In the genomic region with DNA sequence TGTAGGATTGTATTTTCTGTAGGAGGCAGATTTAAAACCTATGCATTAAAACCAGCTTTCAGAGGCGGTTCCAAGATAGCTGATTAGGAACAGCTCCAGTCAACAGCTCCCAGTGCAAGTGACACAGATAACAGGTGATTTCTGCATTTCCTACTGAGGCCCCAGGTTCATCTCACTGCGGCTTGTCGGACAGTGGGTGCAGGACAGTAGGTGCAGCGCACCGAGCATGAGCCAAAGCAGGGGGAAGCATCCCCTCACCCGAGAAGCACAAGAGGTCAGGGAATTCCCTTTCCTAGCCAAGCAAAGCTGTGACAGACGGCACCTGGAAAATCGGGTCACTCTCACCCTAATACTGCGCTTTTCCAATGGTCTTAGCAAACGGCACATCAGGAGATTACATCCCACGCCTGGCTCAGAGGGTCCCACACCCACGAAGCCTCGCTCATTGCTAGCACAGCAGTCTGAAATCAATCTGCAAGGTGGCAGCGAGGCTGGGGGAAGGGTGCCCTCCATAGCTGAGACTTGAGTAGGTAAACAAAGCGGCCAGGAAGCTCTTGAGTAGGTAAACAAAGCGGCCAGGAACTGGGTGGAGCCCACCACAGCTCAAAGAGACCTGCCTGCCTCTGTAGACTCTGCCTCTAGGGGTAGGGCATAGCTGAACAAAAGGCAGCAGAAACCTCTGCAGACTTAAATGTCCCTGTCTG, we compare ENCODE assay signal across 11 cellular contexts. TPM values are rescaled to one million over a fixed set of nuclear protein-coding genes. Genes with fewer than 3 reads are reported as not detected.
DNase-seq lines count a peak whose midpoint lies in the region; ATAC-seq and TF ChIP-seq lines count a peak whose summit lies in the region.
"Not testable (repeated sequence)": the region's sequence is repeated elsewhere in the genome, so short reads cannot be mapped to it uniquely, and the experiment has no call there.
"Had no signal": no experiment of that assay in that cellular context is flagged by ENCODE, and none has a peak within 500 bp of the region (broad histone marks: within the 10 kb centered on the region; RNA-seq: fewer than 3 reads in every experiment).

No MANE protein-coding gene starts in this region.

- TF ChIP-seq POLR2A in stomach (IDR thresholded peaks at IDR 0.05) = not testable (repeated sequence)

- H3K23ac ChIP-seq in mesendoderm (ENCODE audit: low read length) = not testable (repeated sequence)

- not testable (repeated sequence) for H3K79me1 ChIP-seq in mesendoderm (ENCODE audit: low read length)

- not testable (repeated sequence) for H3K36me3 ChIP-seq in iPS-18a (ENCODE audit: control insufficient read depth, low read depth, low read length); mesendoderm (ENCODE audit: control insufficient read depth, insufficient read depth, low read length); stomach

- H2BK5ac ChIP-seq in mesendoderm (ENCODE audit: low read length) = not testable (repeated sequence)

- not testable (repeated sequence) for H3K79me2 ChIP-seq in mesendoderm (ENCODE audit: control insufficient read depth, insufficient read depth, low read length)

- TF ChIP-seq EP300 in stomach (IDR thresholded peaks at IDR 0.05) = not testable (repeated sequence)

- H2AK5ac ChIP-seq in mesendoderm (ENCODE audit: low read length) = not testable (repeated sequence)

- H3K4me1 Mint-ChIP-seq in WTC11 = peaks cover 28% of the 10 kb centered on the region

- DNase-seq in DMS53 treated with DMSO at 0.1 percent for 48 hours (lab: John Stamatoyannopoulos, UW; ENCODE audit: unreplicated experiment) (peak; percentile 88), NCI-H2029 treated with DMSO at 0.1 percent for 48 hours (lab: John Stamatoyannopoulos, UW) (peak; percentile 62), NCI-H748 (lab: John Stamatoyannopoulos, UW; ENCODE audit: unreplicated experiment) (peak; percentile 89), WTC11 (ENCODE audit: low spot score) (peak; percentile 60), mesendoderm (peak; percentile 81), stomach (peak; percentile 47)
- not testable (repeated sequence) for DNase-seq in LNCaP clone FGC (ENCODE audit: low read depth)

- not testable (repeated sequence) for H2BK120ac ChIP-seq in mesendoderm (ENCODE audit: low read depth, low read length)

- peak overlapping the region; percentile 89 for H3K27ac Mint-ChIP-seq in WTC11

- peak; percentile 100 for ATAC-seq in WTC11

- not testable (repeated sequence) for H4K8ac ChIP-seq in mesendoderm (ENCODE audit: low read depth, low read length)

- H3K4me3 ChIP-seq in LNCaP clone FGC (ENCODE audit: low read depth, low read length) = peak overlapping the region; percentile 28; the same call in 1 of the 2 replicates
- peak overlapping the region; percentile 44 for H3K4me3 ChIP-seq in iPS-18a (ENCODE audit: low read length)
- H3K4me3 ChIP-seq in mesendoderm (ENCODE audit: low read length) = not testable (repeated sequence)
- peak overlapping the region in 3 of 4 donors; percentile 7 to 32 (median 28) for H3K4me3 ChIP-seq in stomach

- not testable (repeated sequence) for H2BK15ac ChIP-seq in mesendoderm (replicated peaks; ENCODE audit: low read depth)

- H3K9ac ChIP-seq in iPS-18a (ENCODE audit: low read length); mesendoderm (ENCODE audit: low read length): not testable (repeated sequence)

- H3K4me1 ChIP-seq in iPS-18a (ENCODE audit: control insufficient read depth, low read depth, low read length); mesendoderm (ENCODE audit: control insufficient read depth, low read depth, low read length); stomach: not testable (repeated sequence)

- not testable (repeated sequence) for TF ChIP-seq CTCF in LNCaP clone FGC (IDR thresholded peaks at IDR 0.05; ENCODE audit: control insufficient read depth, extremely low read depth, insufficient read depth); WTC11 (IDR thresholded peaks at IDR 0.05); stomach (IDR thresholded peaks at IDR 0.05)

- no CpG with 5 or more reads among the region's 16 CpGs for WGBS in mesendoderm (ENCODE audit: extremely low coverage, insufficient coverage, low lambda C conversion rate)
- 24 to 50% (median 43%) methylated on average over 15 to 16 of the region's 16 CpGs for WGBS in stomach, 5 donors

- intact Hi-C loops in stomach (cut with DNase I; ENCODE audit: low total_unique reads) = not testable (repeated sequence)

- not testable (repeated sequence) for H3K27ac ChIP-seq in iPS-18a (ENCODE audit: low read length); mesendoderm (ENCODE audit: low read depth, low read length); stomach

- H4K5ac ChIP-seq in mesendoderm (ENCODE audit: low read length) = not testable (repeated sequence)

- H3K36me3 Mint-ChIP-seq in WTC11 = peaks cover 34% of the 10 kb centered on the region

- H3K18ac ChIP-seq in mesendoderm (ENCODE audit: low read length) = not testable (repeated sequence)

- peak overlapping the region; percentile 61 for H3K4me3 Mint-ChIP-seq in WTC11

- not testable (repeated sequence) for H3K4ac ChIP-seq in mesendoderm (ENCODE audit: low read depth, low read length)

- not testable (repeated sequence) for H3K4me2 ChIP-seq in mesendoderm (ENCODE audit: low read length)

- H3K9me3 ChIP-seq in iPS-18a (ENCODE audit: control insufficient read depth, low read depth, low read length); stomach: not testable (repeated sequence)

- peaks cover 29% of the 10 kb centered on the region for H3K9me3 Mint-ChIP-seq in WTC11

- POLR2A ChIA-PET in WTC11 (lab: Charles Lee) = interaction anchor here (0.6 kb wide), 1 partner anchor 278 kb away, joined by 3 read pairs; no protein-coding TSS in a partner anchor

- CTCF ChIA-PET in WTC11 (lab: Charles Lee) = interaction anchor here (0.6 to 1.5 kb wide), 10 partner anchors 9 to 119 kb away, joined by 3 to 6 read pairs (median 4); a partner anchor contains a TSS

- H3K27me3 Mint-ChIP-seq in WTC11 (ENCODE audit: low read depth) = not testable (repeated sequence)

- not testable (repeated sequence) for H3K27me3 ChIP-seq in iPS-18a (ENCODE audit: control insufficient read depth, insufficient read depth, low read length); mesendoderm (ENCODE audit: insufficient read depth, low read length, poor library complexity); stomach

- H3K56ac ChIP-seq in mesendoderm (ENCODE audit: low read length) = peak overlapping the region; percentile 49

TF ChIP-seq in WTC11, 78 proteins besides CTCF, POLR2A, EP300 and RAD21:
- peak; percentile 50 for TF ChIP-seq GABPB1 (CRISPR knock-in tag; IDR thresholded peaks at IDR 0.05)
- TF ChIP-seq, protein P1, sequence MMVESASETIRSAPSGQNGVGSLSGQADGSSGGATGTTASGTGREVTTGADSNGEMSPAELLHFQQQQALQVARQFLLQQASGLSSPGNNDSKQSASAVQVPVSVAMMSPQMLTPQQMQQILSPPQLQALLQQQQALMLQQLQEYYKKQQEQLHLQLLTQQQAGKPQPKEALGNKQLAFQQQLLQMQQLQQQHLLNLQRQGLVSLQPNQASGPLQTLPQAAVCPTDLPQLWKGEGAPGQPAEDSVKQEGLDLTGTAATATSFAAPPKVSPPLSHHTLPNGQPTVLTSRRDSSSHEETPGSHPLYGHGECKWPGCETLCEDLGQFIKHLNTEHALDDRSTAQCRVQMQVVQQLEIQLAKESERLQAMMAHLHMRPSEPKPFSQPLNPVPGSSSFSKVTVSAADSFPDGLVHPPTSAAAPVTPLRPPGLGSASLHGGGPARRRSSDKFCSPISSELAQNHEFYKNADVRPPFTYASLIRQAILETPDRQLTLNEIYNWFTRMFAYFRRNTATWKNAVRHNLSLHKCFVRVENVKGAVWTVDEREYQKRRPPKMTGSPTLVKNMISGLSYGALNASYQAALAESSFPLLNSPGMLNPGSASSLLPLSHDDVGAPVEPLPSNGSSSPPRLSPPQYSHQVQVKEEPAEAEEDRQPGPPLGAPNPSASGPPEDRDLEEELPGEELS (CRISPR knock-in tag; IDR thresholded peaks at IDR 0.05) = peak; percentile 96
- TF ChIP-seq, protein P2, sequence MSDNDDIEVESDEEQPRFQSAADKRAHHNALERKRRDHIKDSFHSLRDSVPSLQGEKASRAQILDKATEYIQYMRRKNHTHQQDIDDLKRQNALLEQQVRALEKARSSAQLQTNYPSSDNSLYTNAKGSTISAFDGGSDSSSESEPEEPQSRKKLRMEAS (CRISPR knock-in tag; IDR thresholded peaks at IDR 0.05) = peak; percentile 78
- TF ChIP-seq FOXP1 (CRISPR knock-in tag; IDR thresholded peaks at IDR 0.05; ENCODE audit: borderline replicate concordance) = peak; percentile 90; the same call in 1 of the 2 replicates
- TF ChIP-seq TEAD1 (CRISPR knock-in tag; IDR thresholded peaks at IDR 0.05) = peak; percentile 39; the same call in 1 of the 2 replicates
- peak; percentile 97 for TF ChIP-seq FOXK1 (CRISPR knock-in tag; IDR thresholded peaks at IDR 0.05)
- TF ChIP-seq, protein P3, sequence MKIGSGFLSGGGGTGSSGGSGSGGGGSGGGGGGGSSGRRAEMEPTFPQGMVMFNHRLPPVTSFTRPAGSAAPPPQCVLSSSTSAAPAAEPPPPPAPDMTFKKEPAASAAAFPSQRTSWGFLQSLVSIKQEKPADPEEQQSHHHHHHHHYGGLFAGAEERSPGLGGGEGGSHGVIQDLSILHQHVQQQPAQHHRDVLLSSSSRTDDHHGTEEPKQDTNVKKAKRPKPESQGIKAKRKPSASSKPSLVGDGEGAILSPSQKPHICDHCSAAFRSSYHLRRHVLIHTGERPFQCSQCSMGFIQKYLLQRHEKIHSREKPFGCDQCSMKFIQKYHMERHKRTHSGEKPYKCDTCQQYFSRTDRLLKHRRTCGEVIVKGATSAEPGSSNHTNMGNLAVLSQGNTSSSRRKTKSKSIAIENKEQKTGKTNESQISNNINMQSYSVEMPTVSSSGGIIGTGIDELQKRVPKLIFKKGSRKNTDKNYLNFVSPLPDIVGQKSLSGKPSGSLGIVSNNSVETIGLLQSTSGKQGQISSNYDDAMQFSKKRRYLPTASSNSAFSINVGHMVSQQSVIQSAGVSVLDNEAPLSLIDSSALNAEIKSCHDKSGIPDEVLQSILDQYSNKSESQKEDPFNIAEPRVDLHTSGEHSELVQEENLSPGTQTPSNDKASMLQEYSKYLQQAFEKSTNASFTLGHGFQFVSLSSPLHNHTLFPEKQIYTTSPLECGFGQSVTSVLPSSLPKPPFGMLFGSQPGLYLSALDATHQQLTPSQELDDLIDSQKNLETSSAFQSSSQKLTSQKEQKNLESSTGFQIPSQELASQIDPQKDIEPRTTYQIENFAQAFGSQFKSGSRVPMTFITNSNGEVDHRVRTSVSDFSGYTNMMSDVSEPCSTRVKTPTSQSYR (CRISPR knock-in tag; IDR thresholded peaks at IDR 0.05) = peak; percentile 93; the same call in 1 of the 2 replicates
- 0 out of 2 replicates have a peak, but pooled peaks have one; percentile 12 for TF ChIP-seq ZNF138 (CRISPR knock-in tag; conservative IDR thresholded peaks at IDR 0.05)
TF ChIP-seq in WTC11: peak in this region for 8; not testable (repeated sequence) for 70.

RNA-seq across cellular contexts. Expression of a gene that starts 10.5 kb away (rescaled TPM):
- 0.71 to 1.2 TPM (median 1.1 TPM) in 3 replicates for total RNA-seq in WTC11 (2021)
- 0.31 TPM for polyA plus RNA-seq in mesendoderm (2013, experiment 1 of 2)
- polyA plus RNA-seq in mesendoderm (2013, experiment 2 of 2) = 0.32 TPM
- total RNA-seq in stomach = 1 to 10 TPM in 2 of 5 donors, not detected in 3; 1.0 to 1.5 TPM
- polyA plus RNA-seq in stomach = under 1 TPM in 1 of 3 donors, not detected in 2; 0.25 TPM
- total RNA-seq: CD4-positive, alpha-beta T cell; pulmonary artery endothelial cell had no signal
- polyA plus RNA-seq: neural cell had no signal
